In the genomic region with DNA sequence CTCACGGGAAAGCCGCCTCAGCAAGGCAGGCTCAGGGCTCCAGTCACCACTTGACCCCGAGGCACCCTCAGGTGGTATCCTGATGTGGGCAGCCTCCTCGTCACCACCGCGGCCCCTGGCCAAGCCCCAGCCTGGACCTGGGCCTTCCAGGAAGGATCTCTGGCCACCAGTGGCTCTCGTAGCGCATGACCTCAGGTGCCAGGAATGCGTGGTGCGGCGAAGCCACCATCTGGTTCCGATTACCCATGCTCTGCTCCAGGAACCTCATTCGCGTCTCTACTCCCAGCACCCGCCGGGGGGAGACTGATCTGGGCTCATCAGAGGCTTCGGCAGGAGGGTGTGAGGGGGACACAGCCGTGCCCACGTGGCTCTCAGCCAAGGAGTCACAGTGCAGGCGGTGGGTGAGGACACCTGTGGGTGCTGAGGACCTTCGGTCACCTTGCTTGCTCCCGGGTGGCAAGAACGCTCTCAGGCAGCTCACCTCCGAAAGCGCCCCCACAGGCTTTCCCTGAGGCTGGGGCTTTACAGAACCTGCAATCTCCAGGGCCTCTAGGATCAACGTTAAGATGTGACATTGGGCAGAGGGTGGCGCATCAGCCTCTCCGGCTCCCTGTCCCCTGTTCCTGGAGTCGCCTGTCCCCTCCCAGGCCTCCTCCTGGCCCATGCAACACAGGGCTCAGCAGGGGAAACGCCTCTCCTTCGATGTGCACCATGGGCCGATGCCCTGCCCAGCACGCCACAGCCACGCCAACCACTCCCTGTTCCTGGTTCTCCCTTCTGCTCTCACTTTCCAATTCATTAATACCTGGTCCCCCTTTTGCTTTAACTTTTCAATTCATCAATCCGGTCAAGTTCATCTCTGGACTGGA, we compare ENCODE assay signal across 14 cellular contexts. TPM values are rescaled to one million over a fixed set of nuclear protein-coding genes. Genes with fewer than 3 reads are reported as not detected.
A peak's percentile ranks its signal among the peaks of the same experiment; 100 is the strongest.
DNase-seq lines count a peak whose midpoint lies in the region; ATAC-seq and TF ChIP-seq lines count a peak whose summit lies in the region.
"Had no signal": no experiment of that assay in that cellular context is flagged by ENCODE, and none has a peak within 500 bp of the region (broad histone marks: within the 10 kb centered on the region; RNA-seq: fewer than 3 reads in every experiment).

No MANE protein-coding gene starts in this region.

- no peak overlapping the region; the same call in 1 of the 2 replicates for H3K4me3 Mint-ChIP-seq in HFFc6
- H3K4me3 Mint-ChIP-seq: activated CD8-positive, alpha-beta memory T cell treated with anti-CD3 and anti-CD28 coated beads, Interleukin-2, amount 10 ng/mL, durations not matched to agents 7 days and 5 days; neural progenitor cell had no signal

- no peak overlapping the region for H3K4me3 ChIP-seq in cardiac fibroblast (replicated peaks in 1 of 2; ENCODE audit: low read depth in 2 of 2, low read length in 2 of 2)
- H3K4me3 ChIP-seq: neural progenitor cell, thyroid gland had no signal

- H3K27me3 Mint-ChIP-seq in HFFc6 (ENCODE audit: insufficient read depth): peaks cover 2% of the 10 kb centered on the region
- H3K27me3 Mint-ChIP-seq: activated CD8-positive, alpha-beta memory T cell treated with anti-CD3 and anti-CD28 coated beads, Interleukin-2, amount 10 ng/mL, durations not matched to agents 7 days and 5 days had no signal

- TF ChIP-seq CTCF in HFFc6 (IDR thresholded peaks at IDR 0.05) (peak; percentile 44), cardiac fibroblast (IDR thresholded peaks at IDR 0.05; ENCODE audit: low read depth, low read length) (no peak)

- H3K27ac Mint-ChIP-seq in HFFc6: peak overlapping the region; percentile 68
- H3K27ac Mint-ChIP-seq: activated CD8-positive, alpha-beta memory T cell treated with anti-CD3 and anti-CD28 coated beads, Interleukin-2, amount 10 ng/mL, durations not matched to agents 7 days and 5 days; neural progenitor cell had no signal

- DNase-seq in A172 (ENCODE audit: low spot score): peak; percentile 91
- peak; percentile 95 for DNase-seq in HFFc6
- peak; percentile 80 to 84 for DNase-seq in cardiac fibroblast (ENCODE audit: low read depth in 2 of 2)
- DNase-seq in left kidney (ENCODE audit: low read depth, low spot score): peak; percentile 29
- no peak for DNase-seq in HK-2 (ENCODE audit: unreplicated experiment)
- DNase-seq: activated CD8-positive, alpha-beta memory T cell treated with anti-CD3 and anti-CD28 coated beads, Interleukin-2, amount 10 ng/mL, durations not matched to agents 7 days and 5 days; NCI-H510A had no signal

- peaks cover under 1% of the 10 kb centered on the region; the same call in 1 of the 2 replicates for H3K36me3 Mint-ChIP-seq in HFFc6 (ENCODE audit: low read depth)
- H3K36me3 Mint-ChIP-seq: activated CD8-positive, alpha-beta memory T cell treated with anti-CD3 and anti-CD28 coated beads, Interleukin-2, amount 10 ng/mL, durations not matched to agents 7 days and 5 days had no signal

- ATAC-seq in HG03108 (IDR thresholded peaks at IDR 0.05; ENCODE audit: unreplicated experiment) (no peak), HG03095 (IDR thresholded peaks at IDR 0.05; ENCODE audit: unreplicated experiment) (no peak), HG03097 (IDR thresholded peaks at IDR 0.05; ENCODE audit: low FRiP score, unreplicated experiment) (no peak)
- ATAC-seq: activated CD8-positive, alpha-beta memory T cell treated with anti-CD3 and anti-CD28 coated beads, Interleukin-2, amount 10 ng/mL, durations not matched to agents 7 days and 5 days had no signal

- no peaks in the 10 kb centered on the region for H3K9me3 Mint-ChIP-seq in HFFc6
- H3K9me3 Mint-ChIP-seq: brain, neural progenitor cell had no signal

- H3K4me1 Mint-ChIP-seq in HFFc6 (ENCODE audit: low read depth): peaks cover 34% of the 10 kb centered on the region
- H3K4me1 Mint-ChIP-seq: activated CD8-positive, alpha-beta memory T cell treated with anti-CD3 and anti-CD28 coated beads, Interleukin-2, amount 10 ng/mL, durations not matched to agents 7 days and 5 days had no signal

RNA-seq across cellular contexts. Expression of gene TBX1, which starts 39.0 kb away (rescaled TPM):
- 3.7 and 7.4 TPM in 2 replicates for total RNA-seq in A172 (2014; rRNA removed; shearing (Covaris generic))
- 1 to 10 TPM in 1 of 6 experiments, under 1 TPM in 4, not detected in 1; 0.14 to 1.1 (median 0.73) TPM for total RNA-seq in HFFc6 (2021; fragmentation: NEBNext Ultra II Directional; extraction: Animal tissue kit (Norgen Biotek cat#: 25700))
- total RNA-seq: T-helper 1 cell treated with Interleukin-12 subunit alpha and Interleukin-12 subunit beta and Interleukin-4 antibody, amounts not matched to agents 30 ng/mL and 1 ng/mL, for 36 hours had no signal

RNA-seq across cellular contexts. Expression of gene GNB1L, which starts 55.1 kb away (rescaled TPM):
- 8.9 and 9.6 TPM in 2 replicates for total RNA-seq in A172 (2014; rRNA removed; shearing (Covaris generic))
- total RNA-seq in HFFc6 (2021; fragmentation: NEBNext Ultra II Directional; extraction: Animal tissue kit (Norgen Biotek cat#: 25700)): 1 to 10 TPM; 6.6 to 9.6 (median 7.6) TPM

RNA-seq across cellular contexts. Expression of gene RTL10, which starts 55.1 kb away (rescaled TPM):
- total RNA-seq in A172 (2014; rRNA removed; shearing (Covaris generic)): 8.5 and 11.7 TPM in 2 replicates
- total RNA-seq in HFFc6 (2021; fragmentation: NEBNext Ultra II Directional; extraction: Animal tissue kit (Norgen Biotek cat#: 25700)): 10 to 100 TPM; 17.4 to 22.7 (median 19.2) TPM
